35 cellular contexts compared by ENCODE assay signal in genomic region chr11:24759742-24760141, GRCh38.
"Had no signal": no experiment of that assay in that cellular context is flagged by ENCODE, and none has a peak within 500 bp of the region (broad histone marks: within the 10 kb centered on the region; RNA-seq: fewer than 3 reads in every experiment).

No MANE protein-coding gene starts in this region.

- DNase-seq: activated B cell treated with CpG ODN at 0.5 μM for 24 hours; activated CD4-positive, alpha-beta memory T cell treated with anti-CD3 and anti-CD28 coated beads, Interleukin-2, amount 10 ng/mL, durations not matched to agents 7 days and 5 days; activated CD4-positive, alpha-beta T cell treated with anti-CD3 and anti-CD28 coated beads for 4 hours; activated CD4-positive, alpha-beta T cell treated with anti-CD3 and anti-CD28 coated beads, Interleukin-2, amount 10 ng/mL, durations not matched to agents 24 days and 14 days; activated CD4-positive, alpha-beta T cell treated with anti-CD3 and anti-CD28 coated beads, Interleukin-2, amount 50 U/mL, for 48 hours; activated CD4-positive, CD25-positive, alpha-beta regulatory T cell treated with anti-CD3 and anti-CD28 coated beads, Interleukin-2, amount 50 U/mL, for 72 hours; activated CD8-positive, alpha-beta memory T cell treated with anti-CD3 and anti-CD28 coated beads for 24 hours; activated CD8-positive, alpha-beta memory T cell treated with anti-CD3 and anti-CD28 coated beads, Interleukin-2, amount 10 ng/mL, durations not matched to agents 7 days and 5 days; activated CD8-positive, alpha-beta memory T cell treated with anti-CD3 and anti-CD28 coated beads, Interleukin-2, amount 50 U/mL, for 48 hours; activated CD8-positive, alpha-beta T cell treated with anti-CD3 and anti-CD28 coated beads, Interleukin-2, amount 10 ng/mL, durations not matched to agents 7 days and 5 days; activated effector memory CD4-positive, alpha-beta T cell treated with Interleukin-2 at 50 U/mL for 16 hours; activated gamma-delta T cell; activated naive CD4-positive, alpha-beta T cell treated with anti-CD3 and anti-CD28 coated beads, Interleukin-2, amount 10 ng/mL, durations not matched to agents 7 days and 5 days; activated naive CD4-positive, alpha-beta T cell treated with Interleukin-2 at 50 U/mL for 16 hours; activated naive CD8-positive, alpha-beta T cell treated with anti-CD3 and anti-CD28 coated beads, Interleukin-2, amount 10 ng/mL, durations not matched to agents 7 days and 5 days; activated naive CD8-positive, alpha-beta T cell treated with anti-CD3 and anti-CD28 coated beads, Interleukin-2, amount 50 U/mL, for 24 hours; activated T-cell treated with anti-CD3 and anti-CD28 coated beads, Interleukin-2, amount 50 U/mL, for 24 hours; activated T-cell treated with anti-CD3 and anti-CD28 coated beads, Interleukin-2, amount 50 U/mL, for 48 hours; amygdala; anterior cingulate cortex; caudate nucleus; cerebellar nuclear complex; T-helper 1 cell; T-helper 2 cell; T-helper 9 cell; WERI-Rb-1 had no signal

- H3K4me3 Mint-ChIP-seq: activated B cell treated with CpG ODN at 0.5 μM for 24 hours; activated CD4-positive, alpha-beta memory T cell treated with anti-CD3 and anti-CD28 coated beads, Interleukin-2, amount 10 ng/mL, durations not matched to agents 7 days and 5 days; activated CD4-positive, alpha-beta T cell treated with anti-CD3 and anti-CD28 coated beads, Interleukin-2, amount 10 ng/mL, durations not matched to agents 24 days and 14 days; activated CD8-positive, alpha-beta memory T cell treated with anti-CD3 and anti-CD28 coated beads, Interleukin-2, amount 10 ng/mL, durations not matched to agents 7 days and 5 days; activated CD8-positive, alpha-beta T cell treated with anti-CD3 and anti-CD28 coated beads, Interleukin-2, amount 10 ng/mL, durations not matched to agents 7 days and 5 days; activated naive CD4-positive, alpha-beta T cell treated with anti-CD3 and anti-CD28 coated beads, Interleukin-2, amount 10 ng/mL, durations not matched to agents 7 days and 5 days; activated naive CD4-positive, alpha-beta T cell treated with anti-CD3 and anti-CD28 coated beads, Interleukin-2, amount 50 U/mL, for 24 hours; activated naive CD8-positive, alpha-beta T cell; activated naive CD8-positive, alpha-beta T cell treated with anti-CD3 and anti-CD28 coated beads, Interleukin-2, amount 10 ng/mL, durations not matched to agents 7 days and 5 days; activated naive CD8-positive, alpha-beta T cell treated with anti-CD3 and anti-CD28 coated beads, Interleukin-2, amount 50 U/mL, for 24 hours; activated T-cell treated with anti-CD3 and anti-CD28 coated beads, Interleukin-2, amount 50 U/mL, for 24 hours; brain; central memory CD8-positive, alpha-beta T cell; T-helper 1 cell treated with Interleukin-12 subunit alpha and Interleukin-12 subunit beta and Interleukin-4 antibody, amounts not matched to agents 30 μg/mL and 1 μg/mL, for 36 hours; T-helper 2 cell treated with Interferon-gamma antibody and Interleukin-4, amounts not matched to agents 5 μg/mL and 100 μg/mL, for 36 hours had no signal

- H3K27me3 Mint-ChIP-seq: activated B cell treated with CpG ODN at 0.5 μM for 24 hours; activated CD4-positive, alpha-beta memory T cell treated with anti-CD3 and anti-CD28 coated beads, Interleukin-2, amount 10 ng/mL, durations not matched to agents 7 days and 5 days; activated CD4-positive, alpha-beta T cell treated with anti-CD3 and anti-CD28 coated beads, Interleukin-2, amount 10 ng/mL, durations not matched to agents 24 days and 14 days; activated CD8-positive, alpha-beta memory T cell treated with anti-CD3 and anti-CD28 coated beads, Interleukin-2, amount 10 ng/mL, durations not matched to agents 7 days and 5 days; activated naive CD4-positive, alpha-beta T cell treated with anti-CD3 and anti-CD28 coated beads, Interleukin-2, amount 10 ng/mL, durations not matched to agents 7 days and 5 days; activated naive CD4-positive, alpha-beta T cell treated with anti-CD3 and anti-CD28 coated beads, Interleukin-2, amount 50 U/mL, for 24 hours; activated naive CD8-positive, alpha-beta T cell; activated naive CD8-positive, alpha-beta T cell treated with anti-CD3 and anti-CD28 coated beads, Interleukin-2, amount 10 ng/mL, durations not matched to agents 7 days and 5 days; activated naive CD8-positive, alpha-beta T cell treated with anti-CD3 and anti-CD28 coated beads, Interleukin-2, amount 50 U/mL, for 24 hours; activated T-cell treated with anti-CD3 and anti-CD28 coated beads, Interleukin-2, amount 50 U/mL, for 24 hours; brain; central memory CD8-positive, alpha-beta T cell had no signal

- H3K9me3 ChIP-seq: ascending aorta had no signal

- H3K9me3 Mint-ChIP-seq: activated B cell treated with CpG ODN at 0.5 μM for 24 hours; activated CD4-positive, alpha-beta memory T cell treated with anti-CD3 and anti-CD28 coated beads, Interleukin-2, amount 10 ng/mL, durations not matched to agents 7 days and 5 days; activated CD4-positive, alpha-beta T cell treated with anti-CD3 and anti-CD28 coated beads, Interleukin-2, amount 10 ng/mL, durations not matched to agents 24 days and 14 days; activated naive CD4-positive, alpha-beta T cell treated with anti-CD3 and anti-CD28 coated beads, Interleukin-2, amount 50 U/mL, for 24 hours; activated naive CD8-positive, alpha-beta T cell treated with anti-CD3 and anti-CD28 coated beads, Interleukin-2, amount 10 ng/mL, durations not matched to agents 7 days and 5 days; activated naive CD8-positive, alpha-beta T cell treated with anti-CD3 and anti-CD28 coated beads, Interleukin-2, amount 50 U/mL, for 24 hours; brain had no signal

- H3K27me3 ChIP-seq: ascending aorta, cardiac muscle cell had no signal

- H3K36me3 Mint-ChIP-seq: activated CD8-positive, alpha-beta memory T cell treated with anti-CD3 and anti-CD28 coated beads, Interleukin-2, amount 10 ng/mL, durations not matched to agents 7 days and 5 days; activated naive CD4-positive, alpha-beta T cell treated with anti-CD3 and anti-CD28 coated beads, Interleukin-2, amount 10 ng/mL, durations not matched to agents 7 days and 5 days; activated naive CD4-positive, alpha-beta T cell treated with anti-CD3 and anti-CD28 coated beads, Interleukin-2, amount 50 U/mL, for 24 hours; activated naive CD8-positive, alpha-beta T cell; activated naive CD8-positive, alpha-beta T cell treated with anti-CD3 and anti-CD28 coated beads, Interleukin-2, amount 10 ng/mL, durations not matched to agents 7 days and 5 days; brain had no signal

- ATAC-seq: activated CD8-positive, alpha-beta memory T cell treated with anti-CD3 and anti-CD28 coated beads, Interleukin-2, amount 10 ng/mL, durations not matched to agents 7 days and 5 days; activated CD8-positive, alpha-beta T cell treated with anti-CD3 and anti-CD28 coated beads, Interleukin-2, amount 10 ng/mL, durations not matched to agents 7 days and 5 days; activated naive CD8-positive, alpha-beta T cell treated with anti-CD3 and anti-CD28 coated beads, Interleukin-2, amount 50 U/mL, for 24 hours had no signal

- H3K36me3 ChIP-seq: ascending aorta, cardiac muscle cell, WERI-Rb-1 had no signal

- H3K4me1 ChIP-seq: ascending aorta had no signal

- H3K27ac Mint-ChIP-seq: activated B cell treated with CpG ODN at 0.5 μM for 24 hours; activated CD4-positive, alpha-beta memory T cell treated with anti-CD3 and anti-CD28 coated beads, Interleukin-2, amount 10 ng/mL, durations not matched to agents 7 days and 5 days; activated CD4-positive, alpha-beta T cell treated with anti-CD3 and anti-CD28 coated beads, Interleukin-2, amount 10 ng/mL, durations not matched to agents 24 days and 14 days; activated CD8-positive, alpha-beta memory T cell treated with anti-CD3 and anti-CD28 coated beads, Interleukin-2, amount 10 ng/mL, durations not matched to agents 7 days and 5 days; activated CD8-positive, alpha-beta T cell treated with anti-CD3 and anti-CD28 coated beads, Interleukin-2, amount 10 ng/mL, durations not matched to agents 7 days and 5 days; activated naive CD4-positive, alpha-beta T cell treated with anti-CD3 and anti-CD28 coated beads, Interleukin-2, amount 10 ng/mL, durations not matched to agents 7 days and 5 days; activated naive CD4-positive, alpha-beta T cell treated with anti-CD3 and anti-CD28 coated beads, Interleukin-2, amount 50 U/mL, for 24 hours; activated naive CD8-positive, alpha-beta T cell; activated naive CD8-positive, alpha-beta T cell treated with anti-CD3 and anti-CD28 coated beads, Interleukin-2, amount 10 ng/mL, durations not matched to agents 7 days and 5 days; activated naive CD8-positive, alpha-beta T cell treated with anti-CD3 and anti-CD28 coated beads, Interleukin-2, amount 50 U/mL, for 24 hours; activated T-cell treated with anti-CD3 and anti-CD28 coated beads, Interleukin-2, amount 50 U/mL, for 24 hours; activated T-helper 2 cell treated with anti-CD3 and anti-CD28 coated beads, Interferon-gamma antibody, Interleukin-2, Interleukin-4, amounts not matched to agents 10 μg/mL and 5 μg/mL and 100 μg/mL, durations not matched to agents 14 hours and 24 hours and 36 hours; brain; T-helper 1 cell treated with Interleukin-12 subunit alpha and Interleukin-12 subunit beta and Interleukin-4 antibody, amounts not matched to agents 30 μg/mL and 1 μg/mL, for 36 hours; T-helper 2 cell treated with Interferon-gamma antibody and Interleukin-4, amounts not matched to agents 5 μg/mL and 100 μg/mL, for 36 hours had no signal

- H3K27ac ChIP-seq: ascending aorta, cardiac muscle cell, WERI-Rb-1 had no signal

- H3K4me3 ChIP-seq: ascending aorta, cardiac muscle cell had no signal

- H3K4me1 Mint-ChIP-seq: activated CD4-positive, alpha-beta memory T cell treated with anti-CD3 and anti-CD28 coated beads, Interleukin-2, amount 10 ng/mL, durations not matched to agents 7 days and 5 days; activated CD4-positive, alpha-beta T cell treated with anti-CD3 and anti-CD28 coated beads, Interleukin-2, amount 10 ng/mL, durations not matched to agents 24 days and 14 days; activated CD8-positive, alpha-beta memory T cell treated with anti-CD3 and anti-CD28 coated beads, Interleukin-2, amount 10 ng/mL, durations not matched to agents 7 days and 5 days; activated naive CD4-positive, alpha-beta T cell treated with anti-CD3 and anti-CD28 coated beads, Interleukin-2, amount 10 ng/mL, durations not matched to agents 7 days and 5 days; activated naive CD4-positive, alpha-beta T cell treated with anti-CD3 and anti-CD28 coated beads, Interleukin-2, amount 50 U/mL, for 24 hours; activated naive CD8-positive, alpha-beta T cell treated with anti-CD3 and anti-CD28 coated beads, Interleukin-2, amount 10 ng/mL, durations not matched to agents 7 days and 5 days; activated naive CD8-positive, alpha-beta T cell treated with anti-CD3 and anti-CD28 coated beads, Interleukin-2, amount 50 U/mL, for 24 hours; brain; central memory CD8-positive, alpha-beta T cell had no signal
